ENCODE assay signal across 27 cellular contexts in the genomic region with DNA sequence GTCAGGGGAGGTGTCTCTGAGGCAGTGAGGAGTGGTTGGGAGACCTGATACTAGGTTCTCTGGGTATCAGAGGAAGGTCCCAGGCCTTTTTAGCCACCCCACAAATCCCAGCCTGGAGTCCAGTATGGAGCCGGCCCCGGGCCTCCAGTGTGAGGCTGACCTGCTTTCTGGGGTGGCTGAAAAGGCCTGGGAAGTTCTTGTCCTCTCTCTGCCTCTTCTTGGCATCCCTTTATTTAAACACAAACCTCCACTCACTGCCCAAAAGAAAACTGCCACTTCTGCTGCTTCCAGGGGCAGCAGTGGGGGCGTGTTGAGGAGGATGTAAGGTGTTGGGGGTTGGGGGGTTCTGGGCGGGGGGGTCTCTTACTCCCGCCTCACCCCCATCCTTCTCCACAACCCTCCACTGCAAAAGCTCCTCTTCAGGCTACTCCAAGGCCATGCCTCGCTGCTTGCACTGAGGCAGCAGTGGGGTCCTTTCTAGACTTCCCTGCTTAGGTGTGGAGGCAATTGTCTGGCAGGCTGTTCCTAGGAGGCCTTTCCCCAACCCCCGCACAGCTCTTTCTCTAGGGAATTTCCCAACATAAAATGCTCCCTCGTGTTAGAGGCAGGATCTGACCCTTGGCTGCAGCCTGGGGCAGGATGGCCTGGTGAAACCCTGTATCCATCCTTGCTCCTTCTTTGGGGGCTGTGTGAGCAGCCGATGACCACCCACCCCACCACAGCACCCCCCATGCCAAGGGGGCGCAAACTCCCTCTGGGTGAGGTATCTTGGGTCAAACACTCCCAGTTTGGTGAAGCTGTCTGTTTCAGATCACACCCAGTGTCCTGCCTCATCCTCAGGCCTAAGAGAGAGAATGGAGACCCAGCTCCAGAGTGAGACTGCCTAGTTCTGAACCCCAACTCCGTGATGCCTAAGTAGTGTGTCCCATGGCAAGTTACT. TPM values are rescaled to one million over a fixed set of nuclear protein-coding genes. Genes with fewer than 3 reads are reported as not detected.
DNase-seq lines count a peak whose midpoint lies in the region; ATAC-seq, FAIRE-seq and TF ChIP-seq lines count a peak whose summit lies in the region.
"Had no signal": no experiment of that assay in that cellular context is flagged by ENCODE, and none has a peak within 500 bp of the region (broad histone marks: within the 10 kb centered on the region; RNA-seq: fewer than 3 reads in every experiment).

No MANE protein-coding gene starts in this region.

- H3K27me3 ChIP-seq in right lobe of liver (no peaks in the 10 kb centered on the region), HepG2 (ENCODE audit: control insufficient read depth in 1 of 2, insufficient read depth in 2 of 2, low read length in 2 of 2) (no peaks in the 10 kb centered on the region; a peak in 2 of 5 replicates), bronchial epithelial cell (ENCODE audit: control insufficient read depth, insufficient read depth, low read length) (peaks cover 3% of the 10 kb centered on the region)
- H3K27me3 ChIP-seq: MG63, Peyer's patch had no signal

- FAIRE-seq in HepG2 (lab: Jason Lieb, UNC): no peak
- peak; percentile 32 for FAIRE-seq in bronchial epithelial cell (lab: Jason Lieb, UNC)
- FAIRE-seq: GM12892 had no signal

- TF ChIP-seq CTCF in right lobe of liver (IDR thresholded peaks at IDR 0.05) (no peak), HepG2 (CRISPR knock-in tag; IDR thresholded peaks at IDR 0.05) (no peak), bronchial epithelial cell (IDR thresholded peaks at IDR 0.05; ENCODE audit: insufficient read depth, low read length, severe bottlenecking) (no peak), type B pancreatic cell (conservative IDR thresholded peaks at IDR 0.05) (no peak)

- no peaks in the 10 kb centered on the region for H3K36me3 Mint-ChIP-seq in type B pancreatic cell
- H3K36me3 Mint-ChIP-seq: CD8-positive, alpha-beta T cell had no signal

- no peaks in the 10 kb centered on the region for H3K4me1 Mint-ChIP-seq in type B pancreatic cell (ENCODE audit: unreplicated experiment)

- TF ChIP-seq RAD21 in HepG2 (CRISPR knock-in tag; IDR thresholded peaks at IDR 0.05): no peak

- H3K9ac ChIP-seq in HepG2 (ENCODE audit: insufficient read depth, low read depth, low read length): no peak overlapping the region

- no peak for TF ChIP-seq EP300 in HepG2 (IDR thresholded peaks at IDR 0.05; ENCODE audit: low read depth in 2 of 2, low read length in 2 of 2)
- no peak for TF ChIP-seq EP300 in HepG2 (CRISPR knock-in tag; IDR thresholded peaks at IDR 0.05; ENCODE audit: borderline replicate concordance)

- DNase-seq in right lobe of liver (no peak), HepG2 (ENCODE audit: low spot score) (no peak), bronchial epithelial cell (ENCODE audit: low read depth) (no peak), kidney glomerular epithelial cell (lab: John Stamatoyannopoulos, UW) (peak; percentile 10), type B pancreatic cell (ENCODE audit: extremely low spot score, unreplicated experiment) (peak; percentile 57), NCI-H1436 (lab: John Stamatoyannopoulos, UW) (no peak), COR-L47 (lab: John Stamatoyannopoulos, UW) (no peak)
- DNase-seq: CD8-positive, alpha-beta T cell; DMS 273 treated with DMSO at 0.1 percent for 48 hours; DMS79; GF-D8; HFFc6; KBM-7; MG63; NCI-H1694; NCI-H2029 treated with DMSO at 0.1 percent for 48 hours; NCI-H446 treated with DMSO at 0.1 percent for 48 hours; NCI-H526; Peyer's patch; SHP77 treated with DMSO at 0.1 percent for 48 hours had no signal

- no TSS peak for BruUV-seq in HepG2 (replicated peaks; lab: Mats Ljungman, UMichigan)

- no peak for TF ChIP-seq POLR2A in right lobe of liver (IDR thresholded peaks at IDR 0.05)
- no peak for TF ChIP-seq POLR2A in HepG2 (IDR thresholded peaks at IDR 0.05; ENCODE audit: insufficient read depth in 1 of 2, low read depth in 2 of 2, low read length in 2 of 2)

- H3K36me3 ChIP-seq in right lobe of liver (no peaks in the 10 kb centered on the region), HepG2 (replicated peaks in 1 of 2; ENCODE audit: control insufficient read depth in 1 of 2, insufficient read depth in 2 of 2, low read length in 2 of 2) (no peaks in the 10 kb centered on the region), bronchial epithelial cell (ENCODE audit: control insufficient read depth, insufficient read depth, low read length) (no peaks in the 10 kb centered on the region)
- H3K36me3 ChIP-seq: HAP-1, MG63, Peyer's patch had no signal

- CTCF ChIA-PET in HepG2 (lab: Yijun Ruan, JAX; ENCODE audit: low intra/inter-chr PET ratio, low total read pairs): no interaction called here

- no peak overlapping the region for H2AFZ ChIP-seq in HepG2 (ENCODE audit: low read length)

- ATAC-seq in right lobe of liver: peak in 3 of 4 donors; percentile 15 to 71 (median 29)
- ATAC-seq in HepG2: no peak
- ATAC-seq in HG03045 (IDR thresholded peaks at IDR 0.05; ENCODE audit: unreplicated experiment): no peak
- ATAC-seq: CD8-positive, alpha-beta T cell had no signal

- in situ Hi-C loops in HepG2 (cut with HindIII; ENCODE audit: extremely low pct_ligation_motif_present, low pct_unique_long_range_greater_than_20kb): no loop called here

- H3K27ac ChIP-seq in right lobe of liver (no peak overlapping the region), HepG2 (ENCODE audit: extremely low read length, insufficient read depth, low read length) (no peak overlapping the region)
- H3K27ac ChIP-seq: 22Rv1, C4-2B, HL-60, Peyer's patch had no signal

- no peak overlapping the region for H3K4me3 Mint-ChIP-seq in type B pancreatic cell
- H3K4me3 Mint-ChIP-seq: B cell; CD8-positive, alpha-beta T cell; HFFc6 had no signal

- H3K9me3 Mint-ChIP-seq in type B pancreatic cell: no peaks in the 10 kb centered on the region

- intact Hi-C loops in right lobe of liver (cut with DNase I): no loop called here
- intact Hi-C loops in HepG2 (cut with micrococcal nuclease; ENCODE audit: unreplicated experiment): no loop called here

- no peaks in the 10 kb centered on the region for H4K20me1 ChIP-seq in HepG2 (ENCODE audit: insufficient read depth, low read length)

- H3K4me1 ChIP-seq in right lobe of liver: no peaks in the 10 kb centered on the region
- peaks cover 4% of the 10 kb centered on the region for H3K4me1 ChIP-seq in HepG2 (ENCODE audit: insufficient read depth, low read length)
- H3K4me1 ChIP-seq: HAP-1, Peyer's patch had no signal

- no peak overlapping the region for H3K4me3 ChIP-seq in right lobe of liver
- no peak overlapping the region for H3K4me3 ChIP-seq in HepG2 (replicated peaks in 1 of 3; ENCODE audit: insufficient read depth in 1 of 3, low read depth in 2 of 3, low read length in 3 of 3)
- H3K4me3 ChIP-seq in bronchial epithelial cell (ENCODE audit: low read depth, low read length): no peak overlapping the region
- H3K4me3 ChIP-seq: HAP-1, MG63, Peyer's patch had no signal

- no peak overlapping the region for H3K27ac Mint-ChIP-seq in type B pancreatic cell
- H3K27ac Mint-ChIP-seq: B cell; CD8-positive, alpha-beta T cell; HFFc6 had no signal

- H3K9me3 ChIP-seq in right lobe of liver: no peaks in the 10 kb centered on the region
- peaks cover 13% of the 10 kb centered on the region for H3K9me3 ChIP-seq in HepG2 (ENCODE audit: low read length)
- H3K9me3 ChIP-seq: HAP-1, MG63 had no signal

- no peaks in the 10 kb centered on the region for H3K79me2 ChIP-seq in HepG2 (ENCODE audit: insufficient read depth, low read length)

- POLR2A ChIA-PET in HepG2 (lab: Yijun Ruan, JAX): no interaction called here

- WGBS in right lobe of liver (ENCODE audit: insufficient coverage, low coverage, low lambda C conversion rate, missing lambda C conversion rate): 56% methylated on average over 5 of the region's 11 CpGs
- WGBS in HepG2 (ENCODE audit: low lambda C conversion rate): 7% methylated on average over 5 of the region's 11 CpGs

- peaks cover 12% of the 10 kb centered on the region for H3K27me3 Mint-ChIP-seq in type B pancreatic cell

- no peak overlapping the region for H3K4me2 ChIP-seq in HepG2 (ENCODE audit: low read depth, low read length)

TF ChIP-seq in HepG2, 621 proteins besides CTCF, POLR2A, EP300 and RAD21 (continues in another document):
- TF ChIP-seq, protein P1, sequence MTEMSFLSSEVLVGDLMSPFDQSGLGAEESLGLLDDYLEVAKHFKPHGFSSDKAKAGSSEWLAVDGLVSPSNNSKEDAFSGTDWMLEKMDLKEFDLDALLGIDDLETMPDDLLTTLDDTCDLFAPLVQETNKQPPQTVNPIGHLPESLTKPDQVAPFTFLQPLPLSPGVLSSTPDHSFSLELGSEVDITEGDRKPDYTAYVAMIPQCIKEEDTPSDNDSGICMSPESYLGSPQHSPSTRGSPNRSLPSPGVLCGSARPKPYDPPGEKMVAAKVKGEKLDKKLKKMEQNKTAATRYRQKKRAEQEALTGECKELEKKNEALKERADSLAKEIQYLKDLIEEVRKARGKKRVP (CRISPR knock-in tag; IDR thresholded peaks at IDR 0.05): no peak

RNA-seq across cellular contexts. Expression of gene RAD18, which starts 12.1 kb away (rescaled TPM):
- total RNA-seq in right lobe of liver (1 to 10 TPM; 1.9 to 5.1 (median 4.3) TPM), HepG2 (2016; rRNA removed; fragmentation: Illumina TruSeq; extraction: Trizol) (20.7 and 26.5 TPM in 2 replicates), bronchial epithelial cell (3.9 and 5.0 TPM in 2 replicates), type B pancreatic cell (ENCODE audit: low replicate concordance) (13.5 and 21.3 TPM in 2 replicates)
- 18.0 and 20.8 TPM in 2 replicates for total RNA-seq in HepG2 (2016; cell fraction: cytosol; rRNA removed; fragmentation: Illumina TruSeq; extraction: Trizol; ENCODE audit: low read depth)
- 18.8 and 31.8 TPM in 2 replicates for total RNA-seq in HepG2 (2016; cell fraction: insoluble cytoplasmic fraction; rRNA removed; fragmentation: Illumina TruSeq; extraction: Trizol)
- total RNA-seq in HepG2 (2016; cell fraction: membrane; rRNA removed; fragmentation: Illumina TruSeq; extraction: Trizol): 10.2 and 13.1 TPM in 2 replicates
- total RNA-seq in HepG2 (2016; cell fraction: nucleus; rRNA removed; fragmentation: Illumina TruSeq; extraction: Trizol): 40.2 and 44.1 TPM in 2 replicates
- polyA plus RNA-seq in HepG2 (2011; rRNA removed): 3.0 and 5.9 TPM in 2 replicates
- 2.4 and 3.3 TPM in 2 replicates for polyA plus RNA-seq in HepG2 (2011; cell fraction: cytosol; rRNA removed)
- polyA plus RNA-seq in HepG2 (2011; cell fraction: nucleus; rRNA removed): 6.9 and 7.4 TPM in 2 replicates
- 2.4 and 5.5 TPM in 2 replicates for polyA plus RNA-seq in HepG2 (2012)
- polyA plus RNA-seq in HepG2 (2016; cell fraction: cytosol; fragmentation: Illumina TruSeq; extraction: Trizol; ENCODE audit: low read depth): 1.1 and 1.3 TPM in 2 replicates
- polyA plus RNA-seq in HepG2 (2016; cell fraction: insoluble cytoplasmic fraction; fragmentation: Illumina TruSeq; extraction: Trizol; ENCODE audit: low read depth): 18.1 and 20.3 TPM in 2 replicates
- polyA plus RNA-seq in HepG2 (2016; cell fraction: membrane; fragmentation: Illumina TruSeq; extraction: Trizol; ENCODE audit: low read depth): 2.3 and 3.2 TPM in 2 replicates
- 17.9 and 19.5 TPM in 2 replicates for polyA plus RNA-seq in HepG2 (2016; cell fraction: nucleus; fragmentation: Illumina TruSeq; extraction: Trizol; ENCODE audit: insufficient read depth, low read depth)
- polyA minus RNA-seq in HepG2 (2011; rRNA and poly(A)+ RNA removed; ENCODE audit: low replicate concordance): 4.5 and 16.4 TPM in 2 replicates
- 4.0 and 5.3 TPM in 2 replicates for polyA minus RNA-seq in HepG2 (2011; cell fraction: cytosol; rRNA and poly(A)+ RNA removed)
- polyA minus RNA-seq in HepG2 (2011; cell fraction: nucleus; rRNA and poly(A)+ RNA removed): 18.5 and 34.0 TPM in 2 replicates

Comparison
In these comparisons a context has a peak if more than half of its experiments do, and no peak if none do; other contexts are left out.
1. ATAC-seq: peak in right lobe of liver (3 of 4); none in HepG2 (single experiment) and HG03045 (single experiment).
2. DNase-seq: peak in kidney glomerular epithelial cell (single experiment) and type B pancreatic cell (single experiment); none in right lobe of liver (0 of 3), HepG2 (single experiment), bronchial epithelial cell (single experiment), NCI-H1436 (single experiment) and COR-L47 (single experiment).